ENCODE assay signal across 1 cellular context in genomic region chr19:1266116-1266817, GRCh38.
TF ChIP-seq lines count a peak whose summit lies in the region.

No MANE protein-coding gene starts in this region.

TF ChIP-seq in HepG2, 621 proteins besides CTCF, POLR2A, EP300 and RAD21 (continued from another document):
- TF ChIP-seq ZNF770 (CRISPR knock-in tag; IDR thresholded peaks at IDR 0.05) (peak; percentile 64; the same call in 1 of the 2 replicates), POLR2AphosphoS5 (IDR thresholded peaks at IDR 0.05; ENCODE audit: low read depth, low read length) (peak; percentile 34; the same call in 1 of the 2 replicates), ZNF230 (CRISPR knock-in tag; IDR thresholded peaks at IDR 0.05) (0 out of 2 replicates have a peak, but pooled peaks have one; percentile 52), KAT2B (IDR thresholded peaks at IDR 0.05; ENCODE audit: borderline replicate concordance, low read depth, low read length) (no peak), SAP130 (CRISPR knock-in tag; IDR thresholded peaks at IDR 0.05; ENCODE audit: low read depth) (peak; percentile 65), U2AF2 (IDR thresholded peaks at IDR 0.05; ENCODE audit: low read depth, low read length) (0 out of 2 replicates have a peak, but pooled peaks have one; percentile 13)
